ENCODE assay signal across 6 cellular contexts in genomic region chr6:49604080-49604479, GRCh38. TPM values are rescaled to one million over a fixed set of nuclear protein-coding genes. Genes with fewer than 3 reads are reported as not detected.
"Had no signal": no experiment of that assay in that cellular context is flagged by ENCODE, and none has a peak within 500 bp of the region (broad histone marks: within the 10 kb centered on the region; RNA-seq: fewer than 3 reads in every experiment).

No MANE protein-coding gene starts in this region.

RNA-seq across cellular contexts. Expression of gene RHAG, which starts 32.6 kb away (rescaled TPM):
- total RNA-seq: GM23248, GM23338, H1, H4, H9, HFFc6 had no signal
- polyA plus RNA-seq: GM23248, GM23338, H1 had no signal

RNA-seq across cellular contexts. Expression of gene C6orf141, which starts 53.6 kb away (rescaled TPM):
- total RNA-seq: GM23248, HFFc6 had no signal
- polyA plus RNA-seq: GM23248 had no signal
